10 cellular contexts compared by ENCODE assay signal in the genomic region with DNA sequence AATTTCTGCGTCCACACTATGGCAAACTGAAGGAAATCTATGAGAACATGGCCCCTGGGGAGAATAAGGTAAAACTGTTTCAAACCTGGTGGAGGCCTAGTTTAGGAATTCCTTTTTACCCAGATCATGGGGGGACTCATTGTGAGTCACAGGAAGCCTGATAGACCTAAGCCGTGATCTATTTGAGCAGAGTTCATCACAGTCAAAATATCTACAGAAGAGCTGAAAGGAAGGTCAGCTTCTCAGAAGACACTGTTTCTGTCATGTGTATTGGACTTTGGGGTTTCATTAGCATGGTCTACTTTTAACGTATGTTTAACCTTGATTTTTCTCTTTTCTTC. TPM values are rescaled to one million over a fixed set of nuclear protein-coding genes. Genes with fewer than 3 reads are reported as not detected.
DNase-seq lines count a peak whose midpoint lies in the region; ATAC-seq, FAIRE-seq and TF ChIP-seq lines count a peak whose summit lies in the region.
"Had no signal": no experiment of that assay in that cellular context is flagged by ENCODE, and none has a peak within 500 bp of the region (broad histone marks: within the 10 kb centered on the region; RNA-seq: fewer than 3 reads in every experiment).

No MANE protein-coding gene starts in this region.

- RAD21 ChIA-PET in GM12878 (lab: Charles Lee; ENCODE audit: unreplicated experiment): no interaction called here

- H3K36me3 Mint-ChIP-seq in IgD-negative memory B cell: peaks cover 2% of the 10 kb centered on the region

- BruUV-seq in GM12878 (replicated peaks; lab: Mats Ljungman, UMichigan): no TSS peak

- in situ Hi-C loops in GM12878 (cut with MboI): no loop called here

- H3K4me3 ChIP-seq in BLaER1 treated with 17β-estradiol and CSF1 and Interleukin-3, amounts not matched to agents 10 nM and 100 nM: peak overlapping the region; percentile 77 to 98 (median 86)
- H3K4me3 ChIP-seq in GM12878 (peak overlapping the region; percentile 88; the same call in 1 of the 2 replicates), mucosa of rectum (ENCODE audit: low read length in 2 of 2) (peak overlapping the region; percentile 40 to 96)

- POLR2A ChIA-PET in GM12878 (lab: Charles Lee): interaction anchor here (1.5 kb wide), 1 partner anchor 13 kb away, joined by 3 read pairs; no protein-coding TSS in a partner anchor

- no peak for TF ChIP-seq EP300 in GM12878 (IDR thresholded peaks at IDR 0.05; ENCODE audit: borderline replicate concordance in 1 of 2, control insufficient read depth in 1 of 2, low read depth in 2 of 2, low read length in 2 of 2)

- peak overlapping the region; percentile 88 to 99 (median 92) for H3K4me2 ChIP-seq in BLaER1 treated with 17β-estradiol and CSF1 and Interleukin-3, amounts not matched to agents 10 nM and 100 nM
- peak overlapping the region; percentile 96 for H3K4me2 ChIP-seq in GM12878 (ENCODE audit: control insufficient read depth, insufficient read depth)

- TF ChIP-seq RAD21 in GM12878 (IDR thresholded peaks at IDR 0.05; ENCODE audit: insufficient read depth, low read depth, low read length): no peak

- H2AFZ ChIP-seq in GM12878 (ENCODE audit: control insufficient read depth, low read depth, low read length): no peak overlapping the region

- peaks cover 13 to 27% (median 22%) of the 10 kb centered on the region in 10 experiments for H3K4me1 ChIP-seq in BLaER1 treated with 17β-estradiol and CSF1 and Interleukin-3, amounts not matched to agents 10 nM and 100 nM
- H3K4me1 ChIP-seq in GM12878 (ENCODE audit: control insufficient read depth, insufficient read depth, low read length): peaks cover 3% of the 10 kb centered on the region
- peaks cover 7 to 12% of the 10 kb centered on the region in 2 donors for H3K4me1 ChIP-seq in mucosa of rectum (ENCODE audit: control insufficient read depth in 2 of 2, insufficient read depth in 2 of 2, low read length in 2 of 2)

- peak overlapping the region in 2 of 3 donors; percentile 46 to 84 for H3K27ac Mint-ChIP-seq in IgD-negative memory B cell

- DNase-seq in GM12878 (ENCODE audit: low read depth, low spot score) (no peak), pons (ENCODE audit: low spot score) (no peak), HuH-7 (ENCODE audit: low spot score) (no peak)

- no peak for FAIRE-seq in GM12878 (lab: Jason Lieb, UNC)
- FAIRE-seq: GM18507 had no signal

- intact Hi-C loops in GM12878 (cut with micrococcal nuclease; ENCODE audit: unreplicated experiment): no loop called here

- H3K4me1 Mint-ChIP-seq in IgD-negative memory B cell: peaks cover 6 to 18% (median 12%) of the 10 kb centered on the region in 3 donors

- ATAC-seq in GM12878: no peak
- ATAC-seq in HG03139 (IDR thresholded peaks at IDR 0.05; ENCODE audit: unreplicated experiment): no peak
- ATAC-seq in GM18511 (IDR thresholded peaks at IDR 0.05; ENCODE audit: unreplicated experiment): no peak

- peaks cover 6 to 62% (median 54%) of the 10 kb centered on the region in 11 experiments; a peak in 20 of 22 replicates for H4K20me1 ChIP-seq in BLaER1 treated with 17β-estradiol and CSF1 and Interleukin-3, amounts not matched to agents 10 nM and 100 nM
- H4K20me1 ChIP-seq in GM12878 (ENCODE audit: control insufficient read depth, insufficient read depth): no peaks in the 10 kb centered on the region

- H3K27me3 ChIP-seq in BLaER1 treated with 17β-estradiol and CSF1 and Interleukin-3, amounts not matched to agents 10 nM and 100 nM: no peaks in the 10 kb centered on the region
- H3K27me3 ChIP-seq in GM12878 (replicated peaks in 1 of 2; ENCODE audit: control insufficient read depth in 2 of 2, insufficient read depth in 2 of 2, low read length in 1 of 2) (no peaks in the 10 kb centered on the region), mucosa of rectum (ENCODE audit: control insufficient read depth in 2 of 2, insufficient read depth in 2 of 2, low read length in 2 of 2) (no peaks in the 10 kb centered on the region)

- no peak for TF ChIP-seq CTCF in GM12878 (IDR thresholded peaks at IDR 0.05 in 2 of 3, conservative IDR thresholded peaks at IDR 0.05 in 1 of 3; ENCODE audit: control insufficient read depth in 2 of 3, extremely low read depth in 1 of 3, insufficient read depth in 1 of 3, low read depth in 3 of 3, low read length in 3 of 3)

- H3K79me2 ChIP-seq in GM12878 (ENCODE audit: control insufficient read depth, insufficient read depth, low read length): peaks cover 20% of the 10 kb centered on the region

- SMC1A ChIA-PET in GM12878 (lab: Charles Lee; ENCODE audit: uncharacterized antibody, unreplicated experiment): no interaction called here

- TF ChIP-seq POLR2A in GM12878 (IDR thresholded peaks at IDR 0.05; ENCODE audit: low read depth, low read length): no peak

- H3K9ac ChIP-seq in BLaER1 treated with 17β-estradiol and CSF1 and Interleukin-3, amounts not matched to agents 10 nM and 100 nM: peak overlapping the region; percentile 82 to 98 (median 93)
- H3K9ac ChIP-seq in GM12878 (ENCODE audit: control insufficient read depth, insufficient read depth, low read length) (peak overlapping the region; percentile 91), mucosa of rectum (ENCODE audit: low read depth in 1 of 2, low read length in 2 of 2) (no peak overlapping the region)

- CTCF ChIA-PET in GM12878 (lab: Yijun Ruan, JAX): interaction anchor here (1.1 kb wide), 1 partner anchor 11 kb away, joined by 6 read pairs; no protein-coding TSS in a partner anchor

- peak overlapping the region; percentile 87 to 97 (median 93) for H3K4me3 Mint-ChIP-seq in IgD-negative memory B cell

- H3K36me3 ChIP-seq in BLaER1 treated with 17β-estradiol and CSF1 and Interleukin-3, amounts not matched to agents 10 nM and 100 nM: peaks cover 48 to 56% (median 53%) of the 10 kb centered on the region in 11 experiments
- H3K36me3 ChIP-seq in GM12878 (ENCODE audit: control insufficient read depth in 2 of 2, insufficient read depth in 2 of 2, low read length in 1 of 2) (peaks cover 18 to 24% of the 10 kb centered on the region in 2 experiments), mucosa of rectum (ENCODE audit: control insufficient read depth in 2 of 2, insufficient read depth in 2 of 2, low read length in 2 of 2) (peaks cover 36 to 45% of the 10 kb centered on the region in 2 donors)

- H3K27me3 Mint-ChIP-seq in IgD-negative memory B cell: no peaks in the 10 kb centered on the region

- 84% methylated on average over 3 of the region's 3 CpGs for WGBS in GM12878 (ENCODE audit: insufficient coverage, insufficient replicate concordance, low lambda C conversion rate, missing lambda C conversion rate)

- no peaks in the 10 kb centered on the region for H3K9me3 ChIP-seq in BLaER1 treated with 17β-estradiol and CSF1 and Interleukin-3, amounts not matched to agents 10 nM and 100 nM (replicated peaks in 1 of 11)
- no peaks in the 10 kb centered on the region for H3K9me3 ChIP-seq in GM12878 (replicated peaks; ENCODE audit: control insufficient read depth, insufficient read depth, low read length)
- no peaks in the 10 kb centered on the region for H3K9me3 ChIP-seq in mucosa of rectum (ENCODE audit: control insufficient read depth in 2 of 2, low read length in 2 of 2)

- no peaks in the 10 kb centered on the region for H3K9me3 Mint-ChIP-seq in IgD-negative memory B cell

- H3K27ac ChIP-seq in BLaER1 treated with 17β-estradiol and CSF1 and Interleukin-3, amounts not matched to agents 10 nM and 100 nM: peak overlapping the region in 4 of 11 experiments; percentile 73 to 93 (median 83); a peak in 8 of 22 replicates
- no peak overlapping the region for H3K27ac ChIP-seq in GM12878 (ENCODE audit: control insufficient read depth, insufficient read depth)
- no peak overlapping the region for H3K27ac ChIP-seq in mucosa of rectum (ENCODE audit: low read depth in 2 of 2, low read length in 2 of 2)

RNA-seq across cellular contexts. Expression of a gene that starts 1.3 kb away (rescaled TPM):
- polyA plus RNA-seq in IgD-negative memory B cell (143 TPM), GM12878 (2011; rRNA removed) (94.2 and 168 TPM in 2 replicates), GM12878 (2014; fragmentation: Illumina TruSeq; extraction: Trizol) (144 and 205 TPM in 2 replicates), GM12878 (2014; fragmentation: Nextera tagmentation; extraction: Ambion mirVana) (100 to 1,000 TPM; 103 to 111 TPM), GM12878 (2014; rRNA removed) (188 and 189 TPM in 2 replicates), GM12878 (2016; fragmentation: Nextera tagmentation; extraction: Ambion mirVana) (100 to 1,000 TPM; 471 to 515 TPM)
- 88.7 and 105 TPM in 2 replicates for total RNA-seq in GM12878 (2013; cell fraction: nucleolus; rRNA removed)
- total RNA-seq in GM12878 (2014; rRNA removed) (247 and 268 TPM in 2 replicates), GM12878 (2014; rRNA removed; fragmentation: Illumina TruSeq; extraction: Trizol) (167 and 176 TPM in 2 replicates), GM12878 (2021) (225 and 235 TPM in 2 replicates)
- polyA plus RNA-seq in GM12878 (2011; ENCODE audit: low read depth): 66.1 TPM
- 200 and 254 TPM in 2 replicates for polyA plus RNA-seq in GM12878 (2011; cell fraction: cytosol; rRNA removed)
- 192 and 222 TPM in 2 replicates for polyA plus RNA-seq in GM12878 (2011; cell fraction: nucleus; rRNA removed)
- 103 and 128 TPM in 2 replicates for polyA plus RNA-seq in GM12878 (2012)
- 297 and 298 TPM in 2 replicates for polyA minus RNA-seq in GM12878 (2011; rRNA and poly(A)+ RNA removed)
- 105 and 156 TPM in 2 replicates for polyA minus RNA-seq in GM12878 (2011; cell fraction: cytosol; rRNA and poly(A)+ RNA removed)
- polyA minus RNA-seq in GM12878 (2011; cell fraction: nucleus; rRNA and poly(A)+ RNA removed): 70.0 and 114 TPM in 2 replicates

RNA-seq across cellular contexts. Expression of a gene that starts 14.1 kb away (rescaled TPM):
- polyA plus RNA-seq in IgD-negative memory B cell (28.0 TPM), GM12878 (2011; rRNA removed) (62.1 and 222 TPM in 2 replicates), GM12878 (2014; fragmentation: Illumina TruSeq; extraction: Trizol) (153 and 254 TPM in 2 replicates), GM12878 (2014; fragmentation: Nextera tagmentation; extraction: Ambion mirVana) (10 to 100 TPM in 1 of 2 experiments, 1 to 10 TPM in 1; 5.7 to 12.9 TPM), GM12878 (2014; rRNA removed) (210 and 265 TPM in 2 replicates), GM12878 (2016; fragmentation: Nextera tagmentation; extraction: Ambion mirVana) (100 to 1,000 TPM; 281 to 283 TPM)
- total RNA-seq in GM12878 (2013; cell fraction: nucleolus; rRNA removed): 106 and 122 TPM in 2 replicates
- total RNA-seq in GM12878 (2014; rRNA removed) (228 and 252 TPM in 2 replicates), GM12878 (2014; rRNA removed; fragmentation: Illumina TruSeq; extraction: Trizol) (122 and 128 TPM in 2 replicates), GM12878 (2021) (454 and 462 TPM in 2 replicates)
- 106 TPM for polyA plus RNA-seq in GM12878 (2011; ENCODE audit: low read depth)
- polyA plus RNA-seq in GM12878 (2011; cell fraction: cytosol; rRNA removed): 204 and 234 TPM in 2 replicates
- polyA plus RNA-seq in GM12878 (2011; cell fraction: nucleus; rRNA removed): 249 and 346 TPM in 2 replicates
- polyA plus RNA-seq in GM12878 (2012): 133 and 185 TPM in 2 replicates
- 206 and 264 TPM in 2 replicates for polyA minus RNA-seq in GM12878 (2011; rRNA and poly(A)+ RNA removed)
- 130 and 143 TPM in 2 replicates for polyA minus RNA-seq in GM12878 (2011; cell fraction: cytosol; rRNA and poly(A)+ RNA removed)
- 61.2 and 130 TPM in 2 replicates for polyA minus RNA-seq in GM12878 (2011; cell fraction: nucleus; rRNA and poly(A)+ RNA removed)

RNA-seq across cellular contexts. Expression of a gene that starts 24.5 kb away (rescaled TPM):
- polyA plus RNA-seq in IgD-negative memory B cell: not detected
- total RNA-seq in GM12878 (2013; cell fraction: nucleolus; rRNA removed): not detected in 2 replicates
- not detected in 2 replicates for total RNA-seq in GM12878 (2014; rRNA removed)
- not detected in 2 replicates for total RNA-seq in GM12878 (2014; rRNA removed; fragmentation: Illumina TruSeq; extraction: Trizol)
- not detected in 2 replicates for total RNA-seq in GM12878 (2021)
- not detected for polyA plus RNA-seq in GM12878 (2011; ENCODE audit: low read depth)
- polyA plus RNA-seq in GM12878 (2011; rRNA removed): not detected in 2 replicates
- polyA plus RNA-seq in GM12878 (2011; cell fraction: cytosol; rRNA removed): not detected in 2 replicates
- not detected in 2 replicates for polyA plus RNA-seq in GM12878 (2011; cell fraction: nucleus; rRNA removed)
- not detected in 2 replicates for polyA plus RNA-seq in GM12878 (2012)
- polyA plus RNA-seq in GM12878 (2014; fragmentation: Illumina TruSeq; extraction: Trizol): not detected in 2 replicates
- polyA plus RNA-seq in GM12878 (2014; fragmentation: Nextera tagmentation; extraction: Ambion mirVana): not detected
- not detected in 2 replicates for polyA plus RNA-seq in GM12878 (2014; rRNA removed)
- polyA plus RNA-seq in GM12878 (2016; fragmentation: Nextera tagmentation; extraction: Ambion mirVana): not detected
- not detected in 2 replicates for polyA minus RNA-seq in GM12878 (2011; rRNA and poly(A)+ RNA removed)
- polyA minus RNA-seq in GM12878 (2011; cell fraction: cytosol; rRNA and poly(A)+ RNA removed): not detected in 2 replicates
- polyA minus RNA-seq in GM12878 (2011; cell fraction: nucleus; rRNA and poly(A)+ RNA removed): not detected in 2 replicates
- total RNA-seq: pulmonary artery endothelial cell had no signal

RNA-seq across cellular contexts. Expression of a gene that starts 37.1 kb away (rescaled TPM):
- 2.6 TPM for polyA plus RNA-seq in IgD-negative memory B cell
- total RNA-seq in GM12878 (2013; cell fraction: nucleolus; rRNA removed): 11.0 and 11.8 TPM in 2 replicates
- total RNA-seq in GM12878 (2014; rRNA removed): 4.0 and 4.5 TPM in 2 replicates
- total RNA-seq in GM12878 (2014; rRNA removed; fragmentation: Illumina TruSeq; extraction: Trizol): 1.4 and 1.9 TPM in 2 replicates
- total RNA-seq in GM12878 (2021): 3.0 and 5.0 TPM in 2 replicates
- 1.5 TPM for polyA plus RNA-seq in GM12878 (2011; ENCODE audit: low read depth)
- polyA plus RNA-seq in GM12878 (2011; rRNA removed): 0.17 and 0.42 TPM in 2 replicates
- polyA plus RNA-seq in GM12878 (2011; cell fraction: cytosol; rRNA removed): 0.45 and 0.77 TPM in 2 replicates
- 1.0 and 1.5 TPM in 2 replicates for polyA plus RNA-seq in GM12878 (2011; cell fraction: nucleus; rRNA removed)
- 2.1 and 3.3 TPM in 2 replicates for polyA plus RNA-seq in GM12878 (2012)
- polyA plus RNA-seq in GM12878 (2014; fragmentation: Illumina TruSeq; extraction: Trizol): 0.74 and 1.4 TPM in 2 replicates
- under 1 TPM; 0.31 to 0.47 TPM for polyA plus RNA-seq in GM12878 (2014; fragmentation: Nextera tagmentation; extraction: Ambion mirVana)
- 4.5 and 5.1 TPM in 2 replicates for polyA plus RNA-seq in GM12878 (2014; rRNA removed)
- 1 to 10 TPM; 1.0 to 1.7 TPM for polyA plus RNA-seq in GM12878 (2016; fragmentation: Nextera tagmentation; extraction: Ambion mirVana)
- polyA minus RNA-seq in GM12878 (2011; rRNA and poly(A)+ RNA removed): 0.15 and 0.72 TPM in 2 replicates
- not detected in 2 replicates for polyA minus RNA-seq in GM12878 (2011; cell fraction: cytosol; rRNA and poly(A)+ RNA removed)
- 0.36 and 3.0 TPM in 2 replicates for polyA minus RNA-seq in GM12878 (2011; cell fraction: nucleus; rRNA and poly(A)+ RNA removed)

RNA-seq across cellular contexts. Expression of a gene that starts 39.0 kb away (rescaled TPM):
- not detected for polyA plus RNA-seq in IgD-negative memory B cell
- total RNA-seq in GM12878 (2013; cell fraction: nucleolus; rRNA removed): 0.37 TPM in 1 of 2 replicates, not detected in the other
- total RNA-seq in GM12878 (2014; rRNA removed): 0.56 and 0.76 TPM in 2 replicates
- total RNA-seq in GM12878 (2014; rRNA removed; fragmentation: Illumina TruSeq; extraction: Trizol): 0.32 and 0.45 TPM in 2 replicates
- total RNA-seq in GM12878 (2021): 1.4 and 1.9 TPM in 2 replicates
- polyA plus RNA-seq in GM12878 (2011; ENCODE audit: low read depth): 0.28 TPM
- polyA plus RNA-seq in GM12878 (2011; rRNA removed): 0.16 TPM in 1 of 2 replicates, not detected in the other
- polyA plus RNA-seq in GM12878 (2011; cell fraction: cytosol; rRNA removed): 0.28 and 0.35 TPM in 2 replicates
- polyA plus RNA-seq in GM12878 (2011; cell fraction: nucleus; rRNA removed): 0.16 and 0.63 TPM in 2 replicates
- 0.15 and 0.22 TPM in 2 replicates for polyA plus RNA-seq in GM12878 (2012)
- 0.17 and 0.90 TPM in 2 replicates for polyA plus RNA-seq in GM12878 (2014; fragmentation: Illumina TruSeq; extraction: Trizol)
- polyA plus RNA-seq in GM12878 (2014; fragmentation: Nextera tagmentation; extraction: Ambion mirVana): under 1 TPM; 0.06 to 0.24 TPM
- 0.88 and 1.1 TPM in 2 replicates for polyA plus RNA-seq in GM12878 (2014; rRNA removed)
- under 1 TPM in 1 of 2 experiments, not detected in 1; 0.11 TPM for polyA plus RNA-seq in GM12878 (2016; fragmentation: Nextera tagmentation; extraction: Ambion mirVana)
- polyA minus RNA-seq in GM12878 (2011; rRNA and poly(A)+ RNA removed): 0.22 and 0.77 TPM in 2 replicates
- polyA minus RNA-seq in GM12878 (2011; cell fraction: cytosol; rRNA and poly(A)+ RNA removed): not detected in 2 replicates
- polyA minus RNA-seq in GM12878 (2011; cell fraction: nucleus; rRNA and poly(A)+ RNA removed): 0.24 and 1.5 TPM in 2 replicates
- total RNA-seq: pulmonary artery endothelial cell had no signal

Comparison
In these comparisons a context has a peak if more than half of its experiments do, and no peak if none do; other contexts are left out.
1. H3K9ac ChIP-seq: peak in BLaER1 treated with 17β-estradiol and CSF1 and Interleukin-3, amounts not matched to agents 10 nM and 100 nM (11 of 11) and GM12878 (single experiment); none in mucosa of rectum (0 of 2).
2. Peak in every context shown above with its lines, with median percentiles within 50 percentile points of each other: H3K4me3 ChIP-seq.